In genomic region chr17:77475012-77475976, GRCh38 we compare ENCODE assay signal across 8 cellular contexts.
DNase-seq lines count a peak whose midpoint lies in the region; ATAC-seq and TF ChIP-seq lines count a peak whose summit lies in the region.

No MANE protein-coding gene starts in this region.

- intact Hi-C loops in Caco-2 (cut with micrococcal nuclease; ENCODE audit: unreplicated experiment) (no loop called here), left colon (cut with DNase I, micrococcal nuclease) (no loop called here)

- H3K9me3 Mint-ChIP-seq in Caco-2 (ENCODE audit: unreplicated experiment), result peaks cover 7% of the 10 kb centered on the region
- no peaks in the 10 kb centered on the region for H3K9me3 Mint-ChIP-seq in activated naive CD4-positive, alpha-beta T cell treated with anti-CD3 and anti-CD28 coated beads, Interleukin-2, amount 10 ng/mL, durations not matched to agents 7 days and 5 days
- H3K9me3 Mint-ChIP-seq in stimulated activated naive CD8-positive, alpha-beta T cell treated with anti-CD3 and anti-CD28 coated beads, Interleukin-15, amount 100 ng/mL, for 72 hours, result peaks cover 4 to 6% of the 10 kb centered on the region in 2 donors

- peaks cover 68% of the 10 kb centered on the region for H3K36me3 Mint-ChIP-seq in Caco-2 (ENCODE audit: insufficient read depth, unreplicated experiment)
- peaks cover 62% of the 10 kb centered on the region for H3K36me3 Mint-ChIP-seq in activated naive CD4-positive, alpha-beta T cell treated with anti-CD3 and anti-CD28 coated beads, Interleukin-2, amount 10 ng/mL, durations not matched to agents 7 days and 5 days

- ATAC-seq in left colon (peak; percentile 16), GM21526 (IDR thresholded peaks at IDR 0.05; ENCODE audit: low FRiP score, unreplicated experiment) (no peak), left lobe of liver (no peak)
- peak; percentile 73 for ATAC-seq in stimulated activated naive CD8-positive, alpha-beta T cell treated with anti-CD3 and anti-CD28 coated beads, Interleukin-15, amount 100 ng/mL, for 72 hours

- H3K4me1 Mint-ChIP-seq in Caco-2 (ENCODE audit: low read depth, unreplicated experiment), result peaks cover 49% of the 10 kb centered on the region
- H3K4me1 Mint-ChIP-seq in activated naive CD4-positive, alpha-beta T cell treated with anti-CD3 and anti-CD28 coated beads, Interleukin-2, amount 10 ng/mL, durations not matched to agents 7 days and 5 days, result peaks cover 88% of the 10 kb centered on the region
- peaks cover 100% of the 10 kb centered on the region for H3K4me1 Mint-ChIP-seq in stimulated activated naive CD8-positive, alpha-beta T cell treated with anti-CD3 and anti-CD28 coated beads, Interleukin-15, amount 100 ng/mL, for 72 hours

- H3K9ac ChIP-seq in OCI-LY1 (ENCODE audit: low read length), result peak overlapping the region; percentile 76

- H3K79me2 ChIP-seq in OCI-LY1 (ENCODE audit: insufficient read depth, low read length), result peaks cover 96% of the 10 kb centered on the region

- BruUV-seq in Caco-2 (replicated peaks; lab: Mats Ljungman, UMichigan), result no TSS peak

- peak overlapping the region; percentile 76 for H3K4me2 ChIP-seq in OCI-LY1 (ENCODE audit: low read length)

- H3K4me1 ChIP-seq in Caco-2 (peaks cover 54% of the 10 kb centered on the region), OCI-LY1 (ENCODE audit: insufficient read depth, low read length, severe bottlenecking) (peaks cover 100% of the 10 kb centered on the region)

- H3K9me3 ChIP-seq in Caco-2 (no peaks in the 10 kb centered on the region), OCI-LY1 (ENCODE audit: low read length) (no peaks in the 10 kb centered on the region)

- H4K20me1 ChIP-seq in OCI-LY1 (ENCODE audit: insufficient read depth, low read length), result no peaks in the 10 kb centered on the region

- H3F3A ChIP-seq in OCI-LY1 (ENCODE audit: insufficient read depth, low read length), result peaks cover 5% of the 10 kb centered on the region; the same call in 1 of the 2 replicates

- H3K9me2 ChIP-seq in OCI-LY1 (ENCODE audit: low read depth, low read length), result no peaks in the 10 kb centered on the region

- H3K27me3 ChIP-seq in Caco-2 (replicated peaks; ENCODE audit: control insufficient read depth, insufficient read depth, low read length), result no peaks in the 10 kb centered on the region
- H3K27me3 ChIP-seq in OCI-LY1 (ENCODE audit: insufficient read depth, low read length), result no peaks in the 10 kb centered on the region

- H2AFZ ChIP-seq in OCI-LY1 (ENCODE audit: low read length), result no peak overlapping the region

- H3K36me3 ChIP-seq in Caco-2 (ENCODE audit: control insufficient read depth, insufficient read depth, low read length), result peaks cover 1% of the 10 kb centered on the region; the same call in 1 of the 2 replicates
- H3K36me3 ChIP-seq in OCI-LY1 (ENCODE audit: insufficient read depth, low read length), result peaks cover 82% of the 10 kb centered on the region

- peak overlapping the region; percentile 27 for H3K27ac Mint-ChIP-seq in Caco-2 (ENCODE audit: unreplicated experiment)
- H3K27ac Mint-ChIP-seq in activated naive CD4-positive, alpha-beta T cell treated with anti-CD3 and anti-CD28 coated beads, Interleukin-2, amount 10 ng/mL, durations not matched to agents 7 days and 5 days, result peak overlapping the region; percentile 60
- peak overlapping the region; percentile 77 to 98 for H3K27ac Mint-ChIP-seq in stimulated activated naive CD8-positive, alpha-beta T cell treated with anti-CD3 and anti-CD28 coated beads, Interleukin-15, amount 100 ng/mL, for 72 hours

- POLR2A ChIA-PET in Caco-2 (lab: Charles Lee), result interaction anchor here (0.5 kb wide), 1 partner anchor 774 kb away, joined by 4 read pairs; no protein-coding TSS in a partner anchor

- peak overlapping the region; percentile 99 for H3K27ac ChIP-seq in OCI-LY1 (ENCODE audit: low read depth, low read length, poor library complexity, severe bottlenecking)

- H3K4me3 Mint-ChIP-seq in Caco-2 (ENCODE audit: unreplicated experiment), result no peak overlapping the region
- H3K4me3 Mint-ChIP-seq in activated naive CD4-positive, alpha-beta T cell treated with anti-CD3 and anti-CD28 coated beads, Interleukin-2, amount 10 ng/mL, durations not matched to agents 7 days and 5 days, result peak overlapping the region; percentile 10
- peak overlapping the region; percentile 83 to 84 for H3K4me3 Mint-ChIP-seq in stimulated activated naive CD8-positive, alpha-beta T cell treated with anti-CD3 and anti-CD28 coated beads, Interleukin-15, amount 100 ng/mL, for 72 hours

- CTCF ChIA-PET in Caco-2 (lab: Charles Lee), result interaction anchor here (1.5 kb wide), 1 partner anchor 45 kb away, joined by 11 read pairs; no protein-coding TSS in a partner anchor
- CTCF ChIA-PET in activated naive CD4-positive, alpha-beta T cell treated with anti-CD3 and anti-CD28 coated beads, Interleukin-2, amount 10 ng/mL, durations not matched to agents 7 days and 5 days (lab: Charles Lee), result interaction anchor here (0.6 to 3.1 kb wide), 7 partner anchors 13 to 76 kb away, joined by 3 to 16 read pairs (median 3); no protein-coding TSS in a partner anchor

- DNase-seq in Caco-2 (no peak), left colon (no peak), left lobe of liver (ENCODE audit: low spot score) (no peak), mucosa of gallbladder (ENCODE audit: low spot score) (no peak)
- peak; percentile 67 for DNase-seq in activated naive CD4-positive, alpha-beta T cell treated with anti-CD3 and anti-CD28 coated beads, Interleukin-2, amount 10 ng/mL, durations not matched to agents 7 days and 5 days
- peak; percentile 66 to 84 for DNase-seq in stimulated activated naive CD8-positive, alpha-beta T cell treated with anti-CD3 and anti-CD28 coated beads, Interleukin-15, amount 100 ng/mL, for 72 hours

- TF ChIP-seq CTCF in Caco-2 (IDR thresholded peaks at IDR 0.05; ENCODE audit: insufficient read depth in 1 of 2, low read depth in 1 of 2, low read length in 1 of 2, severe bottlenecking in 1 of 2, unreplicated experiment in 1 of 2), result no peak
- TF ChIP-seq CTCF in OCI-LY1 (IDR thresholded peaks at IDR 0.05; ENCODE audit: low read length), result no peak

- H3K4me3 ChIP-seq in Caco-2 (ENCODE audit: low read depth, low read length) (no peak overlapping the region), OCI-LY1 (ENCODE audit: low read depth, low read length, poor library complexity, severe bottlenecking) (peak overlapping the region; percentile 49)

- H3K27me3 Mint-ChIP-seq in Caco-2 (ENCODE audit: insufficient read depth, unreplicated experiment), result no peaks in the 10 kb centered on the region
- no peaks in the 10 kb centered on the region for H3K27me3 Mint-ChIP-seq in activated naive CD4-positive, alpha-beta T cell treated with anti-CD3 and anti-CD28 coated beads, Interleukin-2, amount 10 ng/mL, durations not matched to agents 7 days and 5 days
- no peaks in the 10 kb centered on the region for H3K27me3 Mint-ChIP-seq in stimulated activated naive CD8-positive, alpha-beta T cell treated with anti-CD3 and anti-CD28 coated beads, Interleukin-15, amount 100 ng/mL, for 72 hours

Comparison
In these comparisons a context has a peak if more than half of its experiments do, and no peak if none do; other contexts are left out.
1. DNase-seq: peak in activated naive CD4-positive, alpha-beta T cell treated with anti-CD3 and anti-CD28 coated beads, Interleukin-2, amount 10 ng/mL, durations not matched to agents 7 days and 5 days (single experiment) and stimulated activated naive CD8-positive, alpha-beta T cell treated with anti-CD3 and anti-CD28 coated beads, Interleukin-15, amount 100 ng/mL, for 72 hours (2 of 2); none in Caco-2 (0 of 2), left colon (0 of 2), left lobe of liver (single experiment) and mucosa of gallbladder (single experiment).
2. H3K27ac Mint-ChIP-seq: peak in every context shown above with its lines; median percentile 88 in stimulated activated naive CD8-positive, alpha-beta T cell treated with anti-CD3 and anti-CD28 coated beads, Interleukin-15, amount 100 ng/mL, for 72 hours; 60 in activated naive CD4-positive, alpha-beta T cell treated with anti-CD3 and anti-CD28 coated beads, Interleukin-2, amount 10 ng/mL, durations not matched to agents 7 days and 5 days; 27 in Caco-2.
3. ATAC-seq: peak in left colon (single experiment) and stimulated activated naive CD8-positive, alpha-beta T cell treated with anti-CD3 and anti-CD28 coated beads, Interleukin-15, amount 100 ng/mL, for 72 hours (single experiment); none in GM21526 (single experiment) and left lobe of liver (single experiment).